8 cellular contexts compared by ENCODE assay signal in the genomic region with DNA sequence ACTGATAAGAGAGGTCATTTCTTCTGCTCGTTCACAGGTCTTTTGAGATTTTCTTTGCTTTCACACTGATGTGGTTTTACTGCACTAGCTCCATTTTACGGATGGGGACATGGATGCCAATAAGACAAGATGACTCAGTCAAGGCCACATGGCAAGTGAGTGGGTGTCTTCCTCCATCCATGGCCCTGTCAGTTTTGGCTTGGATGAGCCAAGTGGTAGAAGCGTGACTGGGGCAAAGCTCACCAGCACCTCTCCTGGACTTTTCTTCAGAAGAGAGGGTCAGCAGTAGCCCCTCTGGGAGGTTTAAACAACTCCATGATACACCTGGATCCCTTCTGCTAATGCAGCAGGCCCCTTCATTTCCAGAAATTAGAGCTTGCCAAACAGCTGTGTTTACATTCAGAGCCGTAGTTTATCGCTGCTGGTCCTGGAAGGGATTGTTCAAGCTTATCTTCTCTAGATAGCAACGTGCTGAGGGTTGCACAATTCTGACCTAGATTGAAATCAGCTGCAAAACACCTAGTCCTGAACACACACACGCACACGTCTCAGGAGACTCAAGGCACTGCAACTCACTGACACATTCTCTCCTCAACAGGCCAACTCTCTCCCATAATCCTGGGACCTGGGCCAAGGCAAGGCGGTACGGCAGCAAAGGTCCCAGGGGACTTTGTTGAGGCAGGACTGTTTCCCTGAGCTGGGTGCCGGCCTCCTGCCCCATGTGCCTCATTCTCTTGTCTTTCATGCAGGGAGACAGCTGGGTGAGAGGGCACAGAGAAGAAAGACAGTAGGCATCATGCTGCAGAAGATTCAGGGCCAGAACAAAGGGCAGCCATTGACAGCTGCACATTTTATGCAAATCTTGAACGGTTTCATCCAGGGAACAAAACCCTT. TPM values are rescaled to one million over a fixed set of nuclear protein-coding genes. Genes with fewer than 3 reads are reported as not detected.
DNase-seq lines count a peak whose midpoint lies in the region; ATAC-seq, FAIRE-seq and TF ChIP-seq lines count a peak whose summit lies in the region.

No MANE protein-coding gene starts in this region.

- POLR2A ChIA-PET in K562 (lab: Yijun Ruan, JAX), result interaction anchor here (0.9 to 2.0 kb wide), 5 partner anchors 10 to 15 kb away, joined by 3 to 6 read pairs (median 5); a partner anchor contains a TSS

- H4K20me1 ChIP-seq in K562 (replicated peaks; ENCODE audit: control insufficient read depth, insufficient read depth, low read length), result no peaks in the 10 kb centered on the region

- H3K9me3 Mint-ChIP-seq in CD4-positive, CD25-positive, alpha-beta regulatory T cell, result no peaks in the 10 kb centered on the region

- peak in 1 of 3 donors; percentile 44 for DNase-seq in CD4-positive, CD25-positive, alpha-beta regulatory T cell
- DNase-seq in NCI-H2107 (lab: John Stamatoyannopoulos, UW), result peak; percentile 75
- DNase-seq in K562 (ENCODE audit: extremely low read depth in 1 of 4, low spot score in 3 of 4), result peak in 3 of 4 experiments; percentile 57 to 60 (median 57)
- DNase-seq in midbrain (lab: John Stamatoyannopoulos, UW), result peak; percentile 43
- DNase-seq in HCEC 1CT, result no peak

- peak; percentile 85 for TF ChIP-seq EP300 in K562 (IDR thresholded peaks at IDR 0.05; ENCODE audit: low read length)

- H3K4me1 ChIP-seq in CD4-positive, CD25-positive, alpha-beta regulatory T cell (ENCODE audit: control insufficient read depth, insufficient read depth, low read length, poor library complexity, severe bottlenecking), result peaks cover 68% of the 10 kb centered on the region
- H3K4me1 ChIP-seq in K562 (replicated peaks in 1 of 2; ENCODE audit: control insufficient read depth in 2 of 2, insufficient read depth in 2 of 2, low read length in 2 of 2), result peaks cover 21 to 46% of the 10 kb centered on the region in 2 experiments

- peak overlapping the region; percentile 97 for H3K27ac ChIP-seq in CD4-positive, CD25-positive, alpha-beta regulatory T cell (ENCODE audit: insufficient read depth, low read length, poor library complexity, severe bottlenecking)
- H3K27ac ChIP-seq in K562 (ENCODE audit: extremely low read depth, low read depth, low read length), result peak overlapping the region; percentile 60

- no peak for TF ChIP-seq POLR2A in K562 (conservative IDR thresholded peaks at IDR 0.05)

- CTCF ChIA-PET in K562 (lab: Yijun Ruan, JAX; ENCODE audit: low intra/inter-chr PET ratio), result no interaction called here

- H3K4me1 Mint-ChIP-seq in CD4-positive, CD25-positive, alpha-beta regulatory T cell, result peaks cover 37 to 87% (median 60%) of the 10 kb centered on the region in 4 donors

- no peak for TF ChIP-seq CTCF in K562 (IDR thresholded peaks at IDR 0.05 in 2 of 3, conservative IDR thresholded peaks at IDR 0.05 in 1 of 3; ENCODE audit: insufficient read depth in 2 of 3, low read depth in 1 of 3, low read length in 3 of 3)

- peak overlapping the region; percentile 56 to 66 (median 64) for H3K4me3 Mint-ChIP-seq in CD4-positive, CD25-positive, alpha-beta regulatory T cell

- TF ChIP-seq RAD21 in K562 (CRISPR knock-in tag; conservative IDR thresholded peaks at IDR 0.05 in 1 of 2, IDR thresholded peaks at IDR 0.05 in 1 of 2), result no peak

- no peaks in the 10 kb centered on the region for H3K9me1 ChIP-seq in K562 (ENCODE audit: control insufficient read depth, insufficient read depth, low read length)

- H3K27ac Mint-ChIP-seq in CD4-positive, CD25-positive, alpha-beta regulatory T cell, result peak overlapping the region; percentile 91 to 97 (median 93)

- no peaks in the 10 kb centered on the region for H3K79me2 ChIP-seq in K562 (ENCODE audit: control insufficient read depth, insufficient read depth, low read length)

- BruUV-seq in K562 (replicated peaks; lab: Mats Ljungman, UMichigan), result no TSS peak

- peak overlapping the region; percentile 27 for H3K4me3 ChIP-seq in CD4-positive, CD25-positive, alpha-beta regulatory T cell (ENCODE audit: low read depth, low read length)
- no peak overlapping the region for H3K4me3 ChIP-seq in K562

- no peaks in the 10 kb centered on the region for H3K36me3 Mint-ChIP-seq in CD4-positive, CD25-positive, alpha-beta regulatory T cell

- in situ Hi-C loops in K562 (cut with MboI), result no loop called here

- no peaks in the 10 kb centered on the region for H3K27me3 Mint-ChIP-seq in CD4-positive, CD25-positive, alpha-beta regulatory T cell

- intact Hi-C loops in K562 (cut with micrococcal nuclease), result loop anchor here (1.0 kb wide), 1 partner anchor 14 kb away; a partner anchor contains a TSS

- 6% methylated on average over 12 of the region's 12 CpGs for WGBS in K562 (ENCODE audit: insufficient coverage, low coverage, missing lambda C conversion rate)

- no peaks in the 10 kb centered on the region for H3K36me3 ChIP-seq in CD4-positive, CD25-positive, alpha-beta regulatory T cell (ENCODE audit: control insufficient read depth, insufficient read depth, low read length)
- no peaks in the 10 kb centered on the region for H3K36me3 ChIP-seq in K562 (ENCODE audit: control insufficient read depth, insufficient read depth, low read length)

- ATAC-seq in CD4-positive, CD25-positive, alpha-beta regulatory T cell (ENCODE audit: low read depth in 2 of 2), result peak in 1 of 2 donors; percentile 17
- ATAC-seq in GM21367 (IDR thresholded peaks at IDR 0.05; ENCODE audit: unreplicated experiment), result peak; percentile 35
- peak; percentile 66 for ATAC-seq in K562
- no peak for ATAC-seq in GM21576 (IDR thresholded peaks at IDR 0.05; ENCODE audit: unreplicated experiment)
- ATAC-seq in HG03280 (IDR thresholded peaks at IDR 0.05; ENCODE audit: unreplicated experiment), result no peak

- peak; percentile 57 for FAIRE-seq in K562 (lab: Jason Lieb, UNC)

- H3K4me2 ChIP-seq in K562 (ENCODE audit: insufficient read depth, low read length), result peak overlapping the region; percentile 73

- H3K9ac ChIP-seq in K562 (ENCODE audit: insufficient read depth in 1 of 2, low read depth in 2 of 2, low read length in 2 of 2), result peak overlapping the region; percentile 42 to 61; a peak in 3 of 4 replicates

- peak overlapping the region; percentile 62 for H2AFZ ChIP-seq in K562 (ENCODE audit: low read depth, low read length)

- no peaks in the 10 kb centered on the region for H3K27me3 ChIP-seq in CD4-positive, CD25-positive, alpha-beta regulatory T cell (ENCODE audit: control insufficient read depth, insufficient read depth, low read length)
- H3K27me3 ChIP-seq in K562 (ENCODE audit: control insufficient read depth in 2 of 2, insufficient read depth in 2 of 2, low read length in 2 of 2), result no peaks in the 10 kb centered on the region

- H3K9me3 ChIP-seq in CD4-positive, CD25-positive, alpha-beta regulatory T cell (ENCODE audit: control insufficient read depth in 2 of 2, low read length in 2 of 2), result no peaks in the 10 kb centered on the region
- peaks cover 4% of the 10 kb centered on the region; the same call in 1 of the 2 replicates for H3K9me3 ChIP-seq in K562 (replicated peaks; ENCODE audit: control insufficient read depth, insufficient read depth, low read depth, low read length)

TF ChIP-seq in K562, 482 proteins besides CTCF, POLR2A, EP300 and RAD21 (continues in another document):
- TF ChIP-seq PML (IDR thresholded peaks at IDR 0.05; ENCODE audit: low read length), result peak; percentile 71; the same call in 1 of the 2 replicates
- no peak for TF ChIP-seq TARDBP (IDR thresholded peaks at IDR 0.05)
- no peak for TF ChIP-seq ZBTB8A (IDR thresholded peaks at IDR 0.05; ENCODE audit: partially characterized antibody)
- TF ChIP-seq THRAP3 (IDR thresholded peaks at IDR 0.05; ENCODE audit: borderline replicate concordance), result no peak
- peak; percentile 79; the same call in 1 of the 2 replicates for TF ChIP-seq NBN (IDR thresholded peaks at IDR 0.05; ENCODE audit: low read depth)
- no peak for TF ChIP-seq LCOR (CRISPR knock-in tag; IDR thresholded peaks at IDR 0.05)
- no peak for TF ChIP-seq HIVEP1 (CRISPR knock-in tag; IDR thresholded peaks at IDR 0.05)
- no peak for TF ChIP-seq ZFP30 (CRISPR knock-in tag; IDR thresholded peaks at IDR 0.05; ENCODE audit: borderline replicate concordance)
- TF ChIP-seq HNRNPK (IDR thresholded peaks at IDR 0.05; ENCODE audit: low read depth, low read length, poor library complexity, severe bottlenecking), result no peak
- no peak for TF ChIP-seq SRSF1 (IDR thresholded peaks at IDR 0.05; ENCODE audit: low read depth, low read length)
- no peak for TF ChIP-seq NCOA4 (IDR thresholded peaks at IDR 0.05; ENCODE audit: partially characterized antibody)
- TF ChIP-seq, protein P1, sequence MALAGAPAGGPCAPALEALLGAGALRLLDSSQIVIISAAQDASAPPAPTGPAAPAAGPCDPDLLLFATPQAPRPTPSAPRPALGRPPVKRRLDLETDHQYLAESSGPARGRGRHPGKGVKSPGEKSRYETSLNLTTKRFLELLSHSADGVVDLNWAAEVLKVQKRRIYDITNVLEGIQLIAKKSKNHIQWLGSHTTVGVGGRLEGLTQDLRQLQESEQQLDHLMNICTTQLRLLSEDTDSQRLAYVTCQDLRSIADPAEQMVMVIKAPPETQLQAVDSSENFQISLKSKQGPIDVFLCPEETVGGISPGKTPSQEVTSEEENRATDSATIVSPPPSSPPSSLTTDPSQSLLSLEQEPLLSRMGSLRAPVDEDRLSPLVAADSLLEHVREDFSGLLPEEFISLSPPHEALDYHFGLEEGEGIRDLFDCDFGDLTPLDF (CRISPR knock-in tag; IDR thresholded peaks at IDR 0.05), result no peak
- no peak for TF ChIP-seq POLR2H (tag; IDR thresholded peaks at IDR 0.05; ENCODE audit: low read depth)

RNA-seq across cellular contexts. Expression of a gene that starts 14.2 kb away (rescaled TPM):
- 213 TPM for total RNA-seq in CD4-positive, CD25-positive, alpha-beta regulatory T cell
- 100 to 1,000 TPM; 167 to 224 (median 195) TPM for polyA plus RNA-seq in CD4-positive, CD25-positive, alpha-beta regulatory T cell
- 9.1 and 68.5 TPM in 2 replicates for total RNA-seq in K562 (2011; cell fraction: chromatin; rRNA removed; ENCODE audit: low replicate concordance)
- total RNA-seq in K562 (2011; cell fraction: nucleolus; rRNA removed), result 2.7 and 5.9 TPM in 2 replicates
- 15.7 and 17.2 TPM in 2 replicates for total RNA-seq in K562 (2011; cell fraction: nucleoplasm; rRNA removed)
- 20.2 and 22.5 TPM in 2 replicates for total RNA-seq in K562 (2014; rRNA removed)
- total RNA-seq in K562 (2014; rRNA removed; fragmentation: Illumina TruSeq; extraction: Trizol), result 33.7 and 44.2 TPM in 2 replicates
- total RNA-seq in K562 (2015; rRNA removed; fragmentation: Illumina TruSeq; extraction: Trizol), result 15.9 and 18.3 TPM in 2 replicates
- total RNA-seq in K562 (2021), result 28.0 and 44.1 TPM in 2 replicates
- polyA plus RNA-seq in K562 (2011; rRNA removed), result 28.1 and 40.2 TPM in 2 replicates
- polyA plus RNA-seq in K562 (2011; cell fraction: cytosol; rRNA removed), result 2.7 and 13.3 TPM in 2 replicates
- 11.9 and 17.6 TPM in 2 replicates for polyA plus RNA-seq in K562 (2011; cell fraction: nucleus; rRNA removed)
- polyA plus RNA-seq in K562 (2012), result 38.4 and 47.3 TPM in 2 replicates
- polyA plus RNA-seq in K562 (2014; fragmentation: Illumina TruSeq; extraction: Trizol), result 38.0 and 38.2 TPM in 2 replicates
- polyA plus RNA-seq in K562 (2014; fragmentation: Nextera tagmentation; extraction: Ambion mirVana), result 10 to 100 TPM; 12.9 to 18.1 TPM
- 34.4 and 36.6 TPM in 2 replicates for polyA plus RNA-seq in K562 (2014; rRNA removed)
- 37.7 and 52.1 TPM in 2 replicates for polyA minus RNA-seq in K562 (2011; rRNA and poly(A)+ RNA removed)
- 14.9 and 17.9 TPM in 2 replicates for polyA minus RNA-seq in K562 (2011; cell fraction: cytosol; rRNA and poly(A)+ RNA removed)
- 11.0 and 21.5 TPM in 2 replicates for polyA minus RNA-seq in K562 (2011; cell fraction: nucleus; rRNA and poly(A)+ RNA removed)

Comparison
In these comparisons a context has a peak if more than half of its experiments do, and no peak if none do; other contexts are left out.
1. ATAC-seq: peak in GM21367 (single experiment) and K562 (single experiment); none in GM21576 (single experiment) and HG03280 (single experiment).